ENCODE assay signal across 2 cellular contexts in the genomic region with DNA sequence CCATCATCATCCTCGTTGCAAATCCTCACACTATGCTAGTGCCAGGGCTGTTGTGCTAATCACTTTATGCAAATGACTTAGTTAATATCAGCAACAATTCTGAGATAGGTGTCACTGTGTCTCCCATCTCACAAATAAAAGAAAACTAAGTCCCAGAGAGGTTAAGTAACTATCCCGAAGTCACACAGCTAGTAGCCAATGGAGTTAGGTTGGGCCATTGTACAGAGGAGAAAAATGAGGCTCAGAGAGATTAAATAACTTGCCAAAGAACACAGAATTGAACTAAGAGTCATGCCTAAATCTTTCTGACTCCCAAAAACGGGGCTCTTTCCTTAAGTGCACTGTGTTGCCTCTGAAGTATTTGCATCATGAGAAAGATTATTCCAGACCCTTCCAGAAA.
TF ChIP-seq lines count a peak whose summit lies in the region.

No MANE protein-coding gene starts in this region.

TF ChIP-seq in A549, 52 proteins besides CTCF, POLR2A, EP300 and RAD21:
- TF ChIP-seq NR3C1 (IDR thresholded peaks at IDR 0.05) (no peak), RCOR1 (IDR thresholded peaks at IDR 0.05; ENCODE audit: low read depth, low read length) (no peak), CEBPB (IDR thresholded peaks at IDR 0.05) (no peak), HOXB5 (CRISPR knock-in tag; IDR thresholded peaks at IDR 0.05) (no peak), KDM1A (IDR thresholded peaks at IDR 0.05; ENCODE audit: low read depth) (no peak), MAFK (IDR thresholded peaks at IDR 0.05; ENCODE audit: partially characterized antibody) (no peak), FOSL2 (IDR thresholded peaks at IDR 0.05) (no peak), FOSL2 (CRISPR knock-in tag; IDR thresholded peaks at IDR 0.05) (no peak)
- TF ChIP-seq, protein P1, sequence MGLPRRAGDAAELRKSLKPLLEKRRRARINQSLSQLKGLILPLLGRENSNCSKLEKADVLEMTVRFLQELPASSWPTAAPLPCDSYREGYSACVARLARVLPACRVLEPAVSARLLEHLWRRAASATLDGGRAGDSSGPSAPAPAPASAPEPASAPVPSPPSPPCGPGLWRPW (IDR thresholded peaks at IDR 0.05), result no peak
- TF ChIP-seq, protein P2, sequence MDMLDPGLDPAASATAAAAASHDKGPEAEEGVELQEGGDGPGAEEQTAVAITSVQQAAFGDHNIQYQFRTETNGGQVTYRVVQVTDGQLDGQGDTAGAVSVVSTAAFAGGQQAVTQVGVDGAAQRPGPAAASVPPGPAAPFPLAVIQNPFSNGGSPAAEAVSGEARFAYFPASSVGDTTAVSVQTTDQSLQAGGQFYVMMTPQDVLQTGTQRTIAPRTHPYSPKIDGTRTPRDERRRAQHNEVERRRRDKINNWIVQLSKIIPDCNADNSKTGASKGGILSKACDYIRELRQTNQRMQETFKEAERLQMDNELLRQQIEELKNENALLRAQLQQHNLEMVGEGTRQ (IDR thresholded peaks at IDR 0.05), result no peak

TF ChIP-seq in K562, 482 proteins besides CTCF, POLR2A, EP300 and RAD21:
- TF ChIP-seq BCOR (IDR thresholded peaks at IDR 0.05) (peak; percentile 75), ZNF695 (CRISPR knock-in tag; IDR thresholded peaks at IDR 0.05) (no peak), YY1 (IDR thresholded peaks at IDR 0.05; ENCODE audit: borderline replicate concordance in 1 of 3, control insufficient read depth in 1 of 3, extremely low read depth in 1 of 3, insufficient read depth in 3 of 3, insufficient read length in 1 of 3, insufficient replicate concordance in 2 of 3, low read depth in 1 of 3, low read length in 2 of 3) (no peak), ZNF224 (CRISPR knock-in tag; IDR thresholded peaks at IDR 0.05) (no peak), KDM1A (IDR thresholded peaks at IDR 0.05) (peak in 1 of 2 experiments; percentile 40; a peak in 1 of 4 replicates), ZNF12 (CRISPR knock-in tag; IDR thresholded peaks at IDR 0.05) (no peak), RCOR1 (IDR thresholded peaks at IDR 0.05; ENCODE audit: borderline replicate concordance in 1 of 2, low read depth in 2 of 2, low read length in 2 of 2) (0 out of 4 replicates have a peak, but pooled peaks of 1 of the 2 experiments have one; percentile 28), ZFP36 (IDR thresholded peaks at IDR 0.05; ENCODE audit: low read depth, low read length, partially characterized antibody) (peak; percentile 56), KDM5B (IDR thresholded peaks at IDR 0.05; ENCODE audit: insufficient replicate concordance, low read depth, low read length) (no peak), HDAC2 (IDR thresholded peaks at IDR 0.05) (0 out of 2 replicates have a peak, but pooled peaks have one; percentile 13), POLR2G (IDR thresholded peaks at IDR 0.05; ENCODE audit: low read depth, low read length) (no peak), ZNF253 (CRISPR knock-in tag; conservative IDR thresholded peaks at IDR 0.05) (no peak), RBM25 (IDR thresholded peaks at IDR 0.05; ENCODE audit: low read depth, low read length, severe bottlenecking) (peak; percentile 78)
- TF ChIP-seq, protein P3, sequence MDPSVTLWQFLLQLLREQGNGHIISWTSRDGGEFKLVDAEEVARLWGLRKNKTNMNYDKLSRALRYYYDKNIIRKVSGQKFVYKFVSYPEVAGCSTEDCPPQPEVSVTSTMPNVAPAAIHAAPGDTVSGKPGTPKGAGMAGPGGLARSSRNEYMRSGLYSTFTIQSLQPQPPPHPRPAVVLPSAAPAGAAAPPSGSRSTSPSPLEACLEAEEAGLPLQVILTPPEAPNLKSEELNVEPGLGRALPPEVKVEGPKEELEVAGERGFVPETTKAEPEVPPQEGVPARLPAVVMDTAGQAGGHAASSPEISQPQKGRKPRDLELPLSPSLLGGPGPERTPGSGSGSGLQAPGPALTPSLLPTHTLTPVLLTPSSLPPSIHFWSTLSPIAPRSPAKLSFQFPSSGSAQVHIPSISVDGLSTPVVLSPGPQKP (CRISPR knock-in tag; IDR thresholded peaks at IDR 0.05), result no peak
- TF ChIP-seq, protein P4, sequence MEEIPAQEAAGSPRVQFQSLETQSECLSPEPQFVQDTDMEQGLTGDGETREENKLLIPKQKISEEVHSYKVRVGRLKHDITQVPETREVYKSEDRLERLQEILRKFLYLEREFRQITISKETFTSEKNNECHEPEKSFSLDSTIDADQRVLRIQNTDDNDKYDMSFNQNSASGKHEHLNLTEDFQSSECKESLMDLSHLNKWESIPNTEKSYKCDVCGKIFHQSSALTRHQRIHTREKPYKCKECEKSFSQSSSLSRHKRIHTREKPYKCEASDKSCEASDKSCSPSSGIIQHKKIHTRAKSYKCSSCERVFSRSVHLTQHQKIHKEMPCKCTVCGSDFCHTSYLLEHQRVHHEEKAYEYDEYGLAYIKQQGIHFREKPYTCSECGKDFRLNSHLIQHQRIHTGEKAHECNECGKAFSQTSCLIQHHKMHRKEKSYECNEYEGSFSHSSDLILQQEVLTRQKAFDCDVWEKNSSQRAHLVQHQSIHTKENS (CRISPR knock-in tag; IDR thresholded peaks at IDR 0.05), result no peak
- TF ChIP-seq, protein P5, sequence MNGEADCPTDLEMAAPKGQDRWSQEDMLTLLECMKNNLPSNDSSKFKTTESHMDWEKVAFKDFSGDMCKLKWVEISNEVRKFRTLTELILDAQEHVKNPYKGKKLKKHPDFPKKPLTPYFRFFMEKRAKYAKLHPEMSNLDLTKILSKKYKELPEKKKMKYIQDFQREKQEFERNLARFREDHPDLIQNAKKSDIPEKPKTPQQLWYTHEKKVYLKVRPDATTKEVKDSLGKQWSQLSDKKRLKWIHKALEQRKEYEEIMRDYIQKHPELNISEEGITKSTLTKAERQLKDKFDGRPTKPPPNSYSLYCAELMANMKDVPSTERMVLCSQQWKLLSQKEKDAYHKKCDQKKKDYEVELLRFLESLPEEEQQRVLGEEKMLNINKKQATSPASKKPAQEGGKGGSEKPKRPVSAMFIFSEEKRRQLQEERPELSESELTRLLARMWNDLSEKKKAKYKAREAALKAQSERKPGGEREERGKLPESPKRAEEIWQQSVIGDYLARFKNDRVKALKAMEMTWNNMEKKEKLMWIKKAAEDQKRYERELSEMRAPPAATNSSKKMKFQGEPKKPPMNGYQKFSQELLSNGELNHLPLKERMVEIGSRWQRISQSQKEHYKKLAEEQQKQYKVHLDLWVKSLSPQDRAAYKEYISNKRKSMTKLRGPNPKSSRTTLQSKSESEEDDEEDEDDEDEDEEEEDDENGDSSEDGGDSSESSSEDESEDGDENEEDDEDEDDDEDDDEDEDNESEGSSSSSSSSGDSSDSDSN (IDR thresholded peaks at IDR 0.05; ENCODE audit: borderline replicate concordance in 1 of 2, low read depth in 2 of 2, low read length in 2 of 2), result no peak
